Comparison of ENCODE assay signal across 16 cellular contexts in genomic region chr2:112162956-112163355, GRCh38. TPM values are rescaled to one million over a fixed set of nuclear protein-coding genes. Genes with fewer than 3 reads are reported as not detected.
DNase-seq lines count a peak whose midpoint lies in the region; ATAC-seq and TF ChIP-seq lines count a peak whose summit lies in the region.
"Had no signal": no experiment of that assay in that cellular context is flagged by ENCODE, and none has a peak within 500 bp of the region (broad histone marks: within the 10 kb centered on the region; RNA-seq: fewer than 3 reads in every experiment).

No MANE protein-coding gene starts in this region.

- no peaks in the 10 kb centered on the region for H3K9me3 ChIP-seq in heart right ventricle
- no peaks in the 10 kb centered on the region for H3K9me3 ChIP-seq in upper lobe of right lung
- H3K9me3 ChIP-seq: A549, BE2C, Caco-2 had no signal

- H3K27ac Mint-ChIP-seq in chondrocyte (ENCODE audit: unreplicated experiment), result no peak overlapping the region
- H3K27ac Mint-ChIP-seq in glutamatergic neuron (ENCODE audit: unreplicated experiment), result no peak overlapping the region
- H3K27ac Mint-ChIP-seq: HFFc6 had no signal

- H3K27me3 ChIP-seq in heart right ventricle (no peaks in the 10 kb centered on the region), upper lobe of right lung (no peaks in the 10 kb centered on the region)
- H3K27me3 ChIP-seq: BE2C had no signal

- H3K4me3 ChIP-seq in heart right ventricle (no peak overlapping the region), upper lobe of right lung (no peak overlapping the region)
- H3K4me3 ChIP-seq: A549 had no signal

- peaks cover 4% of the 10 kb centered on the region for H3K4me1 Mint-ChIP-seq in chondrocyte (ENCODE audit: low read depth)
- no peaks in the 10 kb centered on the region for H3K4me1 Mint-ChIP-seq in glutamatergic neuron (ENCODE audit: low read depth, unreplicated experiment)

- H3K36me3 Mint-ChIP-seq in chondrocyte (ENCODE audit: low read depth) (no peaks in the 10 kb centered on the region), glutamatergic neuron (ENCODE audit: unreplicated experiment) (peaks cover 7% of the 10 kb centered on the region)
- H3K36me3 Mint-ChIP-seq: CD8-positive, alpha-beta memory T cell had no signal

- no peak for TF ChIP-seq CTCF in heart right ventricle (IDR thresholded peaks at IDR 0.05)
- TF ChIP-seq CTCF in chondrocyte (IDR thresholded peaks at IDR 0.05), result no peak
- TF ChIP-seq CTCF in upper lobe of right lung (IDR thresholded peaks at IDR 0.05), result no peak
- no peak for TF ChIP-seq CTCF in glutamatergic neuron (IDR thresholded peaks at IDR 0.05; ENCODE audit: partially characterized antibody, unreplicated experiment)

- ATAC-seq in heart right ventricle, result no peak
- ATAC-seq in left lobe of liver, result no peak
- peak; percentile 25 for ATAC-seq in upper lobe of right lung
- ATAC-seq: A549 had no signal

- intact Hi-C loops in cardiac septum (cut with DNase I), result no loop called here
- intact Hi-C loops in heart right ventricle (cut with DNase I), result no loop called here
- intact Hi-C loops in upper lobe of right lung (cut with DNase I), result no loop called here

- H3K27me3 Mint-ChIP-seq in chondrocyte (ENCODE audit: low read depth), result no peaks in the 10 kb centered on the region
- H3K27me3 Mint-ChIP-seq in glutamatergic neuron (ENCODE audit: unreplicated experiment), result peaks cover 10% of the 10 kb centered on the region

- H3K4me1 ChIP-seq in heart right ventricle (no peaks in the 10 kb centered on the region), upper lobe of right lung (no peaks in the 10 kb centered on the region)
- H3K4me1 ChIP-seq: A549, BE2C, Caco-2 had no signal

- H3K36me3 ChIP-seq in heart right ventricle (no peaks in the 10 kb centered on the region), upper lobe of right lung (no peaks in the 10 kb centered on the region)
- H3K36me3 ChIP-seq: BE2C had no signal

- no peaks in the 10 kb centered on the region for H3K9me3 Mint-ChIP-seq in chondrocyte (ENCODE audit: low read depth)
- no peaks in the 10 kb centered on the region for H3K9me3 Mint-ChIP-seq in glutamatergic neuron (ENCODE audit: unreplicated experiment)
- H3K9me3 Mint-ChIP-seq: CD8-positive, alpha-beta memory T cell; HFFc6 had no signal

- 94 to 96% methylated on average over 11 of the region's 11 CpGs for WGBS in heart right ventricle, 2 donors

- DNase-seq in cardiac septum (ENCODE audit: low spot score) (peak; percentile 51), heart right ventricle (no peak), chondrocyte (ENCODE audit: low spot score) (peak; percentile 61), left lobe of liver (ENCODE audit: low spot score) (peak; percentile 34), upper lobe of right lung (peak; percentile 44), glutamatergic neuron (no peak), caudate nucleus (lab: John Stamatoyannopoulos, UW) (no peak)
- DNase-seq: BE2C; Caco-2; CD8-positive, alpha-beta memory T cell; DND-41; GDM1; HCEC 1CT; HFFc6 had no signal

- H3K4me3 Mint-ChIP-seq in chondrocyte (ENCODE audit: unreplicated experiment) (no peak overlapping the region), glutamatergic neuron (ENCODE audit: unreplicated experiment) (no peak overlapping the region)
- H3K4me3 Mint-ChIP-seq: CD8-positive, alpha-beta memory T cell; HFFc6 had no signal

- H3K27ac ChIP-seq in heart right ventricle, result no peak overlapping the region
- H3K27ac ChIP-seq in upper lobe of right lung, result no peak overlapping the region
- no peak overlapping the region for H3K27ac ChIP-seq in caudate nucleus (ENCODE audit: low read depth, low read length)
- H3K27ac ChIP-seq: A549, HL-60 had no signal

RNA-seq across cellular contexts. Expression of gene FBLN7, which starts 24.8 kb away (rescaled TPM):
- 1.00 TPM for total RNA-seq in cardiac septum
- total RNA-seq in heart right ventricle, result 1 to 10 TPM in 5 of 10 donors, under 1 TPM in 5; 0.22 to 1.7 (median 0.90) TPM
- polyA plus RNA-seq in heart right ventricle, result under 1 TPM; 0.22 to 0.74 TPM
- 0.77 to 1.3 TPM (median 1.0 TPM) in 3 replicates for total RNA-seq in chondrocyte
- 5.1 TPM for total RNA-seq in left lobe of liver
- total RNA-seq in upper lobe of right lung, result 5.4 TPM
- 0.20 TPM for total RNA-seq in glutamatergic neuron (ENCODE audit: unreplicated experiment)

Comparison
In these comparisons a context has a peak if more than half of its experiments do, and no peak if none do; other contexts are left out.
1. DNase-seq: peak in cardiac septum (single experiment), chondrocyte (single experiment), left lobe of liver (single experiment) and upper lobe of right lung (single experiment); none in heart right ventricle (0 of 2), glutamatergic neuron (single experiment) and caudate nucleus (0 of 61).